1 cellular context compared by ENCODE assay signal in the genomic region with DNA sequence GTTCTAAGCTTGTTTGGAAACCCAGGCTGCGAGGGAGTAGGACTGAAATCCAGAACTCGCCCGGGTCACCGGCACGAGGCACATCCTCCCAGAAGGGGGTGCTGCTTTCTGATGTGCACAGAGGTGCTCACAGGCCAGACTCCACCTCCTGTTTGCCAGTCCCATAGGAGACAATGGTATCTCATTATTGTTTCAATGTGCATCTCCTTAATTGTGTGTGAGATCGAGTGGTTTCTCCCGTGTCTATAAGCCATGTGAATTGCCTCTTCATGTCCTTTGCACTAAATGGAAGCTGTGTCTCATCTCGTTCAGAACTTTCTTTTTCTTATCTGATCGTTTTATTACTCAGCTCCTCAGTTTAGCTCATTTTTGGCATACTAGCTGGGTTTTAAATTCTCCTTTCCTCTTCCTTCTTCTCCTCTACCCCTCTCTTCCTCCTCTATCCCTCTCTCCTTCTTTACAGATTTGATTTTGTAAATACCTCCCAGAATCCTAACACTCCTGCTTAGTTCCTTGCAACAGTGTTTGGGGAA.
A peak's percentile ranks its signal among the peaks of the same experiment; 100 is the strongest.
TF ChIP-seq lines count a peak whose summit lies in the region.

No MANE protein-coding gene starts in this region.

TF ChIP-seq in H1, 55 proteins besides CTCF, POLR2A, EP300 and RAD21:
- TF ChIP-seq, protein P1, sequence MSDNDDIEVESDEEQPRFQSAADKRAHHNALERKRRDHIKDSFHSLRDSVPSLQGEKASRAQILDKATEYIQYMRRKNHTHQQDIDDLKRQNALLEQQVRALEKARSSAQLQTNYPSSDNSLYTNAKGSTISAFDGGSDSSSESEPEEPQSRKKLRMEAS (IDR thresholded peaks at IDR 0.05): peak; percentile 40; the same call in 1 of the 2 replicates
- no peak for TF ChIP-seq RNF2 (IDR thresholded peaks at IDR 0.05; ENCODE audit: borderline replicate concordance, low read depth, low read length, missing control alignments, poor library complexity, severe bottlenecking)
- TF ChIP-seq RXRA (IDR thresholded peaks at IDR 0.05; ENCODE audit: insufficient read depth, low read depth, low read length): no peak
- no peak for TF ChIP-seq FOSL1 (IDR thresholded peaks at IDR 0.05; ENCODE audit: insufficient read depth, low read depth, low read length)
